12 cellular contexts compared by ENCODE assay signal in the genomic region with DNA sequence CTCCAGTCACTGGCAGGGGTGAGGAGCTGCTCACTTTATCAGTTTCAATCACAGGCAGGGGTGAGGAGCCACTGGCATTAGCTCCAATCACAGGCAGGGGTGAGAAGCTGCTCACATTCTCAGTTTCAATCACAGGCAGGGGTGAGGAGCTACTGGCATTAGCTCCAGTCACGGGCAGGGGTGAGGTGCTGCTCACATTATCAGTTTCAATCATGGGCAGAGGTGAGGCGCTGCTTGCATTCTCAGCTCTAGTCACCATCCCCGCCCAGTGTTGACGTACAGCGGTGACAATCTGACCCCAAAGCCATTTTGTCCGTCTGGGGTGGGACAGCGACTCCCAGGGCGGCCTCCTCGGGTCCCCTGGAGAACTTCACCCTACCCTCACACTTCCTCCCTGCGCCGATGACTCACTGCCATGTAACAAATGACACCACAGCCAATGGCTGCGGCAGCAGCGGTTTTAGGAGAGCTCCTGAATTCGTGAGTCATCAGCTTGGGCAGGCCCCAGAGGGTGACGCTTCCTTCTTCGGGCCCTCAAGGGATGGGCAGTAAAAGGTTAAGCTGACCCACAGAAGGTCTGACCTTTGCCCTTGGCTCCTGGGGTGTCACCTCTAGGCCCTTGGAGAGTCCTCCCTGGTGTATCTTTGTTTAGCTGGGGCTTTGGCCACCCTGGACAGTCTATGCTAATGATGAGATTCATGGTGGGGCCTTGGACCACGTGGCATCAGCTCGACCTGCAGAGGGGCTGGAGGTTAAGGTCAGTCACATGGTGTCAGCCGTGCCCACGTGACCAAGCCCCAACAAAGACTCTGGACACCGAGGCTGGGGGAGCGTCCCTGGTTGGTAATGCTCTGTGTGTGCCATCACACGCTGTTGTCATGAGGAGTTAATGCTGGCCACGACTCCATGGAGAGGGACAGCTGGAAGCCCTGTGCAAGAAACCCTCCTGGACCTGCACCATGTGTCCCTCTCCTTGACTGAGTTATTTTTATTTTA.
A peak's percentile ranks its signal among the peaks of the same experiment; 100 is the strongest.
DNase-seq lines count a peak whose midpoint lies in the region; ATAC-seq, FAIRE-seq and TF ChIP-seq lines count a peak whose summit lies in the region.
"Had no signal": no experiment of that assay in that cellular context is flagged by ENCODE, and none has a peak within 500 bp of the region (broad histone marks: within the 10 kb centered on the region; RNA-seq: fewer than 3 reads in every experiment).

No MANE protein-coding gene starts in this region.

- DNase-seq in cardiac muscle cell (ENCODE audit: low read depth in 1 of 2, low spot score in 1 of 2) (peak in 1 of 2 donors; percentile 84), left ventricle myocardium superior (no peak), RCC 7860 (ENCODE audit: low spot score) (peak; percentile 89), fibroblast of gingiva (ENCODE audit: low read depth) (peak; percentile 41), upper lobe of right lung (peak; percentile 42), occipital lobe (lab: John Stamatoyannopoulos, UW) (no peak), NCI-H1092 (lab: John Stamatoyannopoulos, UW) (no peak)
- DNase-seq in CD4-positive, alpha-beta T cell = no peak
- DNase-seq: activated T-cell treated with anti-CD3 and anti-CD28 coated beads, Interleukin-2, amount 50 U/mL, for 4 hours; C1 segment of cervical spinal cord had no signal

- H3K4me3 Mint-ChIP-seq in CD4-positive, alpha-beta T cell = no peak overlapping the region
- H3K4me3 Mint-ChIP-seq: activated T-cell treated with anti-CD3 and anti-CD28 coated beads, Interleukin-2, amount 50 U/mL, for 4 hours had no signal

- no peaks in the 10 kb centered on the region for H3K36me3 ChIP-seq in cardiac muscle cell
- no peaks in the 10 kb centered on the region for H3K36me3 ChIP-seq in upper lobe of right lung
- H3K36me3 ChIP-seq: gastroesophageal sphincter had no signal

- no peaks in the 10 kb centered on the region for H3K27me3 Mint-ChIP-seq in CD4-positive, alpha-beta T cell

- POLR2A ChIA-PET in CD4-positive, alpha-beta T cell (lab: Charles Lee) = no interaction called here

- TF ChIP-seq CTCF in cardiac muscle cell (IDR thresholded peaks at IDR 0.05; ENCODE audit: low read depth, low read length) (peak; percentile 17), upper lobe of right lung (IDR thresholded peaks at IDR 0.05) (no peak)
- TF ChIP-seq CTCF in CD4-positive, alpha-beta T cell (IDR thresholded peaks at IDR 0.05) = no peak

- FAIRE-seq in RCC 7860 (lab: Jason Lieb, UNC) = peak; percentile 77
- FAIRE-seq: GM19239 had no signal

- H3K4me1 Mint-ChIP-seq in CD4-positive, alpha-beta T cell (ENCODE audit: low read depth) = no peaks in the 10 kb centered on the region

- no peaks in the 10 kb centered on the region for H3K36me3 Mint-ChIP-seq in CD4-positive, alpha-beta T cell (ENCODE audit: low read depth)

- H3K27ac Mint-ChIP-seq in CD4-positive, alpha-beta T cell = no peak overlapping the region

- H3K9me3 ChIP-seq in cardiac muscle cell (ENCODE audit: low read depth) (no peaks in the 10 kb centered on the region), upper lobe of right lung (no peaks in the 10 kb centered on the region)
- H3K9me3 ChIP-seq in CD4-positive, alpha-beta T cell (ENCODE audit: control insufficient read depth, low read length) = no peaks in the 10 kb centered on the region

- H3K27ac ChIP-seq in cardiac muscle cell = no peak overlapping the region
- no peak overlapping the region for H3K27ac ChIP-seq in upper lobe of right lung
- H3K27ac ChIP-seq in CD4-positive, alpha-beta T cell (ENCODE audit: low read depth, low read length) = no peak overlapping the region
- H3K27ac ChIP-seq: gastroesophageal sphincter had no signal

- H3K27me3 ChIP-seq in cardiac muscle cell (no peaks in the 10 kb centered on the region), upper lobe of right lung (no peaks in the 10 kb centered on the region)
- H3K27me3 ChIP-seq in CD4-positive, alpha-beta T cell (ENCODE audit: control insufficient read depth, insufficient read depth, low read length) = no peaks in the 10 kb centered on the region
- H3K27me3 ChIP-seq: gastroesophageal sphincter had no signal

- H3K4me1 ChIP-seq in cardiac muscle cell (ENCODE audit: low read depth) = no peaks in the 10 kb centered on the region
- no peaks in the 10 kb centered on the region for H3K4me1 ChIP-seq in upper lobe of right lung
- H3K4me1 ChIP-seq: gastroesophageal sphincter had no signal

- ATAC-seq in left ventricle myocardium superior = no peak
- peak; percentile 45 for ATAC-seq in upper lobe of right lung
- ATAC-seq in CD4-positive, alpha-beta T cell (ENCODE audit: poor library complexity) = no peak
- ATAC-seq: activated T-cell treated with anti-CD3 and anti-CD28 coated beads, Interleukin-2, amount 50 U/mL, for 4 hours; gastroesophageal sphincter had no signal

- H3K4me3 ChIP-seq in cardiac muscle cell (no peak overlapping the region), upper lobe of right lung (no peak overlapping the region)
- H3K4me3 ChIP-seq: gastroesophageal sphincter had no signal

- H3K9me3 Mint-ChIP-seq in CD4-positive, alpha-beta T cell = peaks cover 10% of the 10 kb centered on the region

- CTCF ChIA-PET in CD4-positive, alpha-beta T cell (lab: Charles Lee) = no interaction called here

- intact Hi-C loops in left ventricle myocardium superior (cut with micrococcal nuclease) = no loop called here
- intact Hi-C loops in upper lobe of right lung (cut with DNase I) = no loop called here
- intact Hi-C loops in CD4-positive, alpha-beta T cell (cut with DNase I, micrococcal nuclease) = no loop called here

Comparison
In these comparisons a context has a peak if more than half of its experiments do, and no peak if none do; other contexts are left out.
1. DNase-seq: peak in RCC 7860 (single experiment), fibroblast of gingiva (single experiment) and upper lobe of right lung (single experiment); none in left ventricle myocardium superior (single experiment), occipital lobe (single experiment), NCI-H1092 (single experiment) and CD4-positive, alpha-beta T cell (0 of 10).